In the genomic region with DNA sequence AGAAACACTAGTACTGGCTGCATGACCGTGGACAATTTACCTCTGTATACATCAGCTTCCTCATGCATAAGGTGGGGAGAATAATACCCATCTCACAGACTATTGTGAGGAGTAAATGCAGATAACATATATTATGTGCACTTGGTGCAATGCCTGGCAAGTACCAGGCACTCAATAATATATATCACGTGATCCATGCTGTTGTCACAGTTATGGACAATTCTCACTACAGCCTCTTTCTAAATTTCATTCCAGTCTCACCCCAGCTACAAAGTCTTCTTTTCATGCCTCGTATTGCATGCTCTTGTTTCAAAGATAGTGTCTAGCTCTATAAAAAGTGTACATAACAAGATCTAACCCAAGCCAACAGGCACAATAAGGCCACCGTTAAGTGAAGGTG, we compare ENCODE assay signal across 14 cellular contexts.
A peak's percentile ranks its signal among the peaks of the same experiment; 100 is the strongest.
DNase-seq lines count a peak whose midpoint lies in the region; ATAC-seq and TF ChIP-seq lines count a peak whose summit lies in the region.
"Had no signal": no experiment of that assay in that cellular context is flagged by ENCODE, and none has a peak within 500 bp of the region (broad histone marks: within the 10 kb centered on the region; RNA-seq: fewer than 3 reads in every experiment).

No MANE protein-coding gene starts in this region.

- in situ Hi-C loops in GM23248 (cut with MboI) = no loop called here

- H3K4me2 ChIP-seq in GM23248 (ENCODE audit: unreplicated experiment) = no peak overlapping the region
- H3K4me2 ChIP-seq: A549 had no signal

- ATAC-seq in right cardiac atrium = no peak
- ATAC-seq: A549 had no signal

- TF ChIP-seq CTCF in uterus (IDR thresholded peaks at IDR 0.05) = no peak

- H3K4me1 ChIP-seq in GM23248 (ENCODE audit: insufficient read depth) (no peaks in the 10 kb centered on the region), adipocyte (ENCODE audit: control insufficient read depth, insufficient read depth, low read length) (peaks cover 27% of the 10 kb centered on the region), right cardiac atrium (ENCODE audit: control insufficient read depth, insufficient read depth, low read length) (peaks cover 2% of the 10 kb centered on the region), uterus (peaks cover 0 to 3% of the 10 kb centered on the region in 2 donors)
- H3K4me1 ChIP-seq: A549 had no signal

- no peaks in the 10 kb centered on the region for H4K20me1 ChIP-seq in GM23248 (ENCODE audit: insufficient read depth)

- H3K36me3 ChIP-seq in GM23248 (ENCODE audit: low read depth) (no peaks in the 10 kb centered on the region), adipocyte (ENCODE audit: control insufficient read depth, insufficient read depth, low read length, severe bottlenecking) (no peaks in the 10 kb centered on the region), uterus (no peaks in the 10 kb centered on the region)
- H3K36me3 ChIP-seq: BE2C, HAP-1 had no signal

- no peaks in the 10 kb centered on the region for H3K27me3 ChIP-seq in GM23248 (replicated peaks; ENCODE audit: insufficient read depth)
- no peaks in the 10 kb centered on the region for H3K27me3 ChIP-seq in adipocyte (replicated peaks; ENCODE audit: control insufficient read depth, insufficient read depth, low read length)
- H3K27me3 ChIP-seq in right cardiac atrium (ENCODE audit: control insufficient read depth, insufficient read depth) = no peaks in the 10 kb centered on the region
- H3K27me3 ChIP-seq in uterus = no peaks in the 10 kb centered on the region
- H3K27me3 ChIP-seq: BE2C had no signal

- no peak for DNase-seq in GM23248
- no peak for DNase-seq in adipocyte (ENCODE audit: low read depth)
- no peak for DNase-seq in right cardiac atrium
- no peak for DNase-seq in uterus
- no peak for DNase-seq in inferior parietal cortex (ENCODE audit: extremely low spot score)
- DNase-seq in midbrain (lab: John Stamatoyannopoulos, UW) = no peak
- DNase-seq: BE2C; CD4-positive, alpha-beta memory T cell; DMS153; DMS79 treated with DMSO at 0.1 percent for 48 hours; EL had no signal

- 60 to 64% methylated on average over 4 of the region's 4 CpGs for WGBS in GM23248 (ENCODE audit: low coverage in 1 of 2, low lambda C conversion rate in 2 of 2, missing lambda C conversion rate in 2 of 2), 2 experiments
- 63% methylated on average over 4 of the region's 4 CpGs for WGBS in right cardiac atrium

- no peaks in the 10 kb centered on the region for H3K79me2 ChIP-seq in GM23248 (ENCODE audit: insufficient read depth)

- H3K9me3 ChIP-seq in GM23248 (ENCODE audit: low read depth) = no peaks in the 10 kb centered on the region
- H3K9me3 ChIP-seq in adipocyte (ENCODE audit: control insufficient read depth, low read length) = peaks cover 11% of the 10 kb centered on the region
- H3K9me3 ChIP-seq in right cardiac atrium (ENCODE audit: control insufficient read depth, low read length) = no peaks in the 10 kb centered on the region
- H3K9me3 ChIP-seq in uterus = no peaks in the 10 kb centered on the region
- H3K9me3 ChIP-seq: A549, BE2C, HAP-1 had no signal

- no peaks in the 10 kb centered on the region for H3K9me2 ChIP-seq in GM23248 (ENCODE audit: insufficient read depth)

- no peaks in the 10 kb centered on the region for H3F3A ChIP-seq in GM23248 (ENCODE audit: insufficient read depth)

- no peak for TF ChIP-seq POLR2A in uterus (IDR thresholded peaks at IDR 0.05)

- H3K27ac ChIP-seq in GM23248 (no peak overlapping the region), right cardiac atrium (ENCODE audit: low read length) (peak overlapping the region; percentile 13), uterus (peak overlapping the region; percentile 7 to 71)
- H3K27ac ChIP-seq: A549, C4-2B had no signal

- H3K9ac ChIP-seq in GM23248 = no peak overlapping the region
- no peak overlapping the region for H3K9ac ChIP-seq in adipocyte (ENCODE audit: low read length)

- 0 out of 2 replicates have a peak overlapping the region, but pooled peaks have one; percentile 37 for H2AFZ ChIP-seq in GM23248

- no peak overlapping the region for H3K4me3 ChIP-seq in GM23248
- peak overlapping the region; percentile 13 for H3K4me3 ChIP-seq in adipocyte (ENCODE audit: low read length)
- H3K4me3 ChIP-seq in right cardiac atrium (ENCODE audit: low read length) = no peak overlapping the region
- H3K4me3 ChIP-seq in uterus = no peak overlapping the region
- H3K4me3 ChIP-seq: A549, HAP-1 had no signal

- intact Hi-C loops in right cardiac atrium (cut with DNase I) (no loop called here), uterus (cut with DNase I; ENCODE audit: low total_unique reads) (no loop called here)
